ENCODE assay signal across 9 cellular contexts in genomic region chr15:72141171-72142084, GRCh38. TPM values are rescaled to one million over a fixed set of nuclear protein-coding genes. Genes with fewer than 3 reads are reported as not detected.
DNase-seq lines count a peak whose midpoint lies in the region; ATAC-seq, FAIRE-seq and TF ChIP-seq lines count a peak whose summit lies in the region.
"Had no signal": no experiment of that assay in that cellular context is flagged by ENCODE, and none has a peak within 500 bp of the region (broad histone marks: within the 10 kb centered on the region; RNA-seq: fewer than 3 reads in every experiment).

No MANE protein-coding gene starts in this region.

- H3K27me3 ChIP-seq in GM06990 (replicated peaks; ENCODE audit: control insufficient read depth, insufficient read depth, low read length): no peaks in the 10 kb centered on the region
- H3K27me3 ChIP-seq in esophagus muscularis mucosa: no peaks in the 10 kb centered on the region

- peak; percentile 92 for ATAC-seq in HG03439 (IDR thresholded peaks at IDR 0.05; ENCODE audit: unreplicated experiment)

- TF ChIP-seq POLR2A in esophagus muscularis mucosa (IDR thresholded peaks at IDR 0.05; ENCODE audit: low read depth): no peak

- peak overlapping the region; percentile 7 for H3K4me3 ChIP-seq in GM06990 (replicated peaks; ENCODE audit: low read depth, low read length)
- H3K4me3 ChIP-seq in esophagus muscularis mucosa: no peak overlapping the region

- H3K4me1 ChIP-seq in esophagus muscularis mucosa: peaks cover 6 to 12% (median 6%) of the 10 kb centered on the region in 4 donors

- H3K36me3 ChIP-seq in GM06990 (ENCODE audit: control insufficient read depth, insufficient read depth, low read length) (no peaks in the 10 kb centered on the region), esophagus muscularis mucosa (peaks cover 0 to 8% (median 0%) of the 10 kb centered on the region in 4 donors)

- intact Hi-C loops in esophagus muscularis mucosa (cut with DNase I): no loop called here

- peak overlapping the region in 1 of 4 donors; percentile 15 for H3K27ac ChIP-seq in esophagus muscularis mucosa (replicated peaks in 1 of 4)

- FAIRE-seq in HTR-8/SVneo (lab: Jason Lieb, UNC): no peak

- 60% methylated on average over 4 of the region's 4 CpGs for WGBS in esophagus muscularis mucosa

- TF ChIP-seq CTCF in GM06990 (IDR thresholded peaks at IDR 0.05; ENCODE audit: insufficient read depth, low read length, poor library complexity, severe bottlenecking) (no peak), GM20000 (IDR thresholded peaks at IDR 0.05; ENCODE audit: extremely low read depth, missing control alignments) (no peak), esophagus muscularis mucosa (IDR thresholded peaks at IDR 0.05) (no peak)

- no peaks in the 10 kb centered on the region for H3K9me3 ChIP-seq in esophagus muscularis mucosa

- DNase-seq in GM06990 (ENCODE audit: extremely low read depth, insufficient read length): peak; percentile 77
- peak; percentile 86 for DNase-seq in GM20000 (ENCODE audit: low spot score)
- DNase-seq in esophagus muscularis mucosa (ENCODE audit: extremely low spot score): peak; percentile 21
- no peak for DNase-seq in NCI-H774 (lab: John Stamatoyannopoulos, UW)
- no peak for DNase-seq in GM03348 (ENCODE audit: low spot score)
- no peak for DNase-seq in middle frontal gyrus (ENCODE audit: extremely low spot score, low spot score)
- DNase-seq in HTR-8/SVneo (ENCODE audit: insufficient read length, low spot score): no peak

- TF ChIP-seq EP300 in esophagus muscularis mucosa (IDR thresholded peaks at IDR 0.05): no peak

RNA-seq across cellular contexts. Expression of gene SENP8, which starts 23.2 kb away (rescaled TPM):
- total RNA-seq in esophagus muscularis mucosa: 1 to 10 TPM; 1.7 to 2.4 (median 2.0) TPM

RNA-seq across cellular contexts. Expression of gene MYO9A, which starts 23.5 kb away (rescaled TPM):
- total RNA-seq in esophagus muscularis mucosa: 10 to 100 TPM; 71.1 to 96.8 (median 80.8) TPM

RNA-seq across cellular contexts. Expression of gene GRAMD2A, which starts 56.2 kb away (rescaled TPM):
- total RNA-seq in esophagus muscularis mucosa: 1 to 10 TPM in 2 of 4 donors, under 1 TPM in 2; 0.33 to 2.5 (median 0.75) TPM
- total RNA-seq: SK-MEL-5 had no signal

Comparison
In these comparisons a context has a peak if more than half of its experiments do, and no peak if none do; other contexts are left out.
1. DNase-seq: peak in GM06990 (single experiment), GM20000 (single experiment) and esophagus muscularis mucosa (single experiment); none in NCI-H774 (single experiment), GM03348 (single experiment), middle frontal gyrus (single experiment) and HTR-8/SVneo (single experiment).